ENCODE assay signal across 1 cellular context in the genomic region with DNA sequence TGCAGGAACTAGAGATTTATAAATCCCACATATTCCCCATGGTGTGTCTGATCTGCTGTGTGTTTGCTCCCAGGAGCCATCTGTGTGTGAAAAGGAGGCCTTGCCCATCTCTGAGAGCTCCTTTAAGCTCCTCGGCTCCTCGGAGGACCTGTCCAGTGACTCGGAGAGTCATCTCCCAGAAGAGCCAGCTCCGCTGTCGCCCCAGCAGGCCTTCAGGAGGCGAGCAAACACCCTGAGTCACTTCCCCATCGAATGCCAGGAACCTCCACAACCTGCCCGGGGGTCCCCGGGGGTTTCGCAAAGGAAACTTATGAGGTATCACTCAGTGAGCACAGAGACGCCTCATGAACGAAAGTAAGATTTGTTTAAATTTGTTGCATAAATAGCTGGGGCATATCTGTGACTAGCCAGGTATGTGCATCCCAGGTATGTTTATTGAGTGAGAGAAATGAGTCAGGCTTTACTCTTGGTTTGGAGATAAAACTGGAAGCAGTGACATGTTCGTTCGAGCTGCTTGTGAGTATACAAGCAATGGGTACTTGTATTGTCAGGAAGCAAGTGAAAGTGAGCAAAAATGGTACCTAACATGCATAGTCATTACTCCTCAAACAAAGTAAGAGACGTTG.
TF ChIP-seq lines count a peak whose summit lies in the region.

No MANE protein-coding gene starts in this region.

TF ChIP-seq in HepG2, 621 proteins besides CTCF, POLR2A, EP300 and RAD21 (continued from another document):
- TF ChIP-seq PHF21A (CRISPR knock-in tag; IDR thresholded peaks at IDR 0.05) (no peak), ZFY (CRISPR knock-in tag; IDR thresholded peaks at IDR 0.05) (no peak), ZNF20 (CRISPR knock-in tag; IDR thresholded peaks at IDR 0.05) (no peak), RFX3 (CRISPR knock-in tag; IDR thresholded peaks at IDR 0.05) (no peak), CAMTA2 (CRISPR knock-in tag; IDR thresholded peaks at IDR 0.05; ENCODE audit: borderline replicate concordance) (no peak), JARID2 (CRISPR knock-in tag; IDR thresholded peaks at IDR 0.05; ENCODE audit: insufficient replicate concordance) (no peak), ZSCAN12 (CRISPR knock-in tag; IDR thresholded peaks at IDR 0.05) (no peak)
- TF ChIP-seq, protein P1, sequence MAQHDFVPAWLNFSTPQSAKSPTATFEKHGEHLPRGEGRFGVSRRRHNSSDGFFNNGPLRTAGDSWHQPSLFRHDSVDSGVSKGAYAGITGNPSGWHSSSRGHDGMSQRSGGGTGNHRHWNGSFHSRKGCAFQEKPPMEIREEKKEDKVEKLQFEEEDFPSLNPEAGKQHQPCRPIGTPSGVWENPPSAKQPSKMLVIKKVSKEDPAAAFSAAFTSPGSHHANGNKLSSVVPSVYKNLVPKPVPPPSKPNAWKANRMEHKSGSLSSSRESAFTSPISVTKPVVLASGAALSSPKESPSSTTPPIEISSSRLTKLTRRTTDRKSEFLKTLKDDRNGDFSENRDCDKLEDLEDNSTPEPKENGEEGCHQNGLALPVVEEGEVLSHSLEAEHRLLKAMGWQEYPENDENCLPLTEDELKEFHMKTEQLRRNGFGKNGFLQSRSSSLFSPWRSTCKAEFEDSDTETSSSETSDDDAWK (CRISPR knock-in tag; IDR thresholded peaks at IDR 0.05) = no peak
- TF ChIP-seq, protein P2, sequence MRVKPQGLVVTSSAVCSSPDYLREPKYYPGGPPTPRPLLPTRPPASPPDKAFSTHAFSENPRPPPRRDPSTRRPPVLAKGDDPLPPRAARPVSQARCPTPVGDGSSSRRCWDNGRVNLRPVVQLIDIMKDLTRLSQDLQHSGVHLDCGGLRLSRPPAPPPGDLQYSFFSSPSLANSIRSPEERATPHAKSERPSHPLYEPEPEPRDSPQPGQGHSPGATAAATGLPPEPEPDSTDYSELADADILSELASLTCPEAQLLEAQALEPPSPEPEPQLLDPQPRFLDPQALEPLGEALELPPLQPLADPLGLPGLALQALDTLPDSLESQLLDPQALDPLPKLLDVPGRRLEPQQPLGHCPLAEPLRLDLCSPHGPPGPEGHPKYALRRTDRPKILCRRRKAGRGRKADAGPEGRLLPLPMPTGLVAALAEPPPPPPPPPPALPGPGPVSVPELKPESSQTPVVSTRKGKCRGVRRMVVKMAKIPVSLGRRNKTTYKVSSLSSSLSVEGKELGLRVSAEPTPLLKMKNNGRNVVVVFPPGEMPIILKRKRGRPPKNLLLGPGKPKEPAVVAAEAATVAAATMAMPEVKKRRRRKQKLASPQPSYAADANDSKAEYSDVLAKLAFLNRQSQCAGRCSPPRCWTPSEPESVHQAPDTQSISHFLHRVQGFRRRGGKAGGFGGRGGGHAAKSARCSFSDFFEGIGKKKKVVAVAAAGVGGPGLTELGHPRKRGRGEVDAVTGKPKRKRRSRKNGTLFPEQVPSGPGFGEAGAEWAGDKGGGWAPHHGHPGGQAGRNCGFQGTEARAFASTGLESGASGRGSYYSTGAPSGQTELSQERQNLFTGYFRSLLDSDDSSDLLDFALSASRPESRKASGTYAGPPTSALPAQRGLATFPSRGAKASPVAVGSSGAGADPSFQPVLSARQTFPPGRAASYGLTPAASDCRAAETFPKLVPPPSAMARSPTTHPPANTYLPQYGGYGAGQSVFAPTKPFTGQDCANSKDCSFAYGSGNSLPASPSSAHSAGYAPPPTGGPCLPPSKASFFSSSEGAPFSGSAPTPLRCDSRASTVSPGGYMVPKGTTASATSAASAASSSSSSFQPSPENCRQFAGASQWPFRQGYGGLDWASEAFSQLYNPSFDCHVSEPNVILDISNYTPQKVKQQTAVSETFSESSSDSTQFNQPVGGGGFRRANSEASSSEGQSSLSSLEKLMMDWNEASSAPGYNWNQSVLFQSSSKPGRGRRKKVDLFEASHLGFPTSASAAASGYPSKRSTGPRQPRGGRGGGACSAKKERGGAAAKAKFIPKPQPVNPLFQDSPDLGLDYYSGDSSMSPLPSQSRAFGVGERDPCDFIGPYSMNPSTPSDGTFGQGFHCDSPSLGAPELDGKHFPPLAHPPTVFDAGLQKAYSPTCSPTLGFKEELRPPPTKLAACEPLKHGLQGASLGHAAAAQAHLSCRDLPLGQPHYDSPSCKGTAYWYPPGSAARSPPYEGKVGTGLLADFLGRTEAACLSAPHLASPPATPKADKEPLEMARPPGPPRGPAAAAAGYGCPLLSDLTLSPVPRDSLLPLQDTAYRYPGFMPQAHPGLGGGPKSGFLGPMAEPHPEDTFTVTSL (CRISPR knock-in tag; IDR thresholded peaks at IDR 0.05; ENCODE audit: borderline replicate concordance) = no peak
- TF ChIP-seq, protein P3, sequence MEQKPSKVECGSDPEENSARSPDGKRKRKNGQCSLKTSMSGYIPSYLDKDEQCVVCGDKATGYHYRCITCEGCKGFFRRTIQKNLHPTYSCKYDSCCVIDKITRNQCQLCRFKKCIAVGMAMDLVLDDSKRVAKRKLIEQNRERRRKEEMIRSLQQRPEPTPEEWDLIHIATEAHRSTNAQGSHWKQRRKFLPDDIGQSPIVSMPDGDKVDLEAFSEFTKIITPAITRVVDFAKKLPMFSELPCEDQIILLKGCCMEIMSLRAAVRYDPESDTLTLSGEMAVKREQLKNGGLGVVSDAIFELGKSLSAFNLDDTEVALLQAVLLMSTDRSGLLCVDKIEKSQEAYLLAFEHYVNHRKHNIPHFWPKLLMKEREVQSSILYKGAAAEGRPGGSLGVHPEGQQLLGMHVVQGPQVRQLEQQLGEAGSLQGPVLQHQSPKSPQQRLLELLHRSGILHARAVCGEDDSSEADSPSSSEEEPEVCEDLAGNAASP (CRISPR knock-in tag; IDR thresholded peaks at IDR 0.05; ENCODE audit: borderline replicate concordance) = no peak
TF ChIP-seq in HepG2: peak in this region for 0.
